ENCODE assay signal across 12 cellular contexts in the genomic region with DNA sequence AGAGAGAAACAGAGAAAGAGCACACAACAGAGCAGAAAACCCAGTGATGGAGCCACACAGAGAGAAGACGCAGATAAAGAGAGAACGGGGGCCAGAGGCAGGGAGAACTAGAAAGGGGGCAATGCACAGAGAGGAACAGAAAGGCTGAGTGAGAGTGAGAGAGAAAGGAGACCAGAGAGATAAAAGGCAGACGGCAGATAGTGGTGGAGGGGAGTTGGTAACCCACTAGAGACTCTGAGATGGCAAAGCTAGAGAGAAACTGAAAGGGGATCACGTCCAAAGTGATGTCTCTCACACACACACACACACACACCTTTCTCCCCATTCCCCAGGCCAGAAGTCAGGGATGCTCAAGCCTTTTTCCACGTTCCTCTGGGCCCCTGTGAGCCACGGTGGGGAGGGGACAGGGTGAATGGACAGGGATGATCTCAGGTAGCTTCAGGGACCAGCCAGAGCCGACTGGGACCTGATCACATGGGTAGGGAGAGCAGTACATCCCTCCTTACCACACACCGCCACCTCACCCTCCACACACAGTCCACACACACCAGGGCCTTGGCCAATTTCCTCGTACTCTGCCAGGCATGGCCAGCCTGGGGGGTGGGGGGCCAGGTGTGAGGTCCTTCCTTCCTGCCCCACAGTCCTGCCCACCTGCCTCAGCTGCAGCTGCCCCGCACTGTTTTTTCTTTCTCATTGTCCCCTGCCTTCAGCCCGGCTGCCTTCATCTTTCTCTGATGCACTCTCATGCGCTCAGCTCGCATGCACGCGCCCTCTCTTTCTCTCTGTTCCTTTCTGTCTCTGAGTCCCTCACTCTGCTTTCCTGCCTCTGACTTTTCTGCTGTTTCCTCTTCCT. TPM values are rescaled to one million over a fixed set of nuclear protein-coding genes. Genes with fewer than 3 reads are reported as not detected.
DNase-seq lines count a peak whose midpoint lies in the region; TF ChIP-seq lines count a peak whose summit lies in the region.
"Had no signal": no experiment of that assay in that cellular context is flagged by ENCODE, and none has a peak within 500 bp of the region (broad histone marks: within the 10 kb centered on the region; RNA-seq: fewer than 3 reads in every experiment).

No MANE protein-coding gene starts in this region.

- peak; percentile 31 for DNase-seq in SIG-M5 treated with dmso at 0.1 percent for 504 hours (lab: John Stamatoyannopoulos, UW; ENCODE audit: unreplicated experiment)
- DNase-seq in SIG-M5 (lab: John Stamatoyannopoulos, UW): no peak
- peak; percentile 11 for DNase-seq in MV-4-11 (lab: John Stamatoyannopoulos, UW)
- DNase-seq in WERI-Rb-1: no peak
- no peak for DNase-seq in neural crest cell (ENCODE audit: low read depth, low spot score)
- DNase-seq in ovary: no peak
- DNase-seq in DMS 273 (lab: John Stamatoyannopoulos, UW; ENCODE audit: unreplicated experiment): no peak
- DNase-seq in uterus: no peak
- DNase-seq: SJCRH30; stimulated activated CD8-positive, alpha-beta memory T cell treated with anti-CD3 and anti-CD28 coated beads, Interleukin-4, amount 100 ng/mL, for 48 hours had no signal

- no peak for TF ChIP-seq EP300 in ovary (IDR thresholded peaks at IDR 0.05)

- intact Hi-C loops in ovary (cut with DNase I) (no loop called here), uterus (cut with DNase I; ENCODE audit: low total_unique reads) (no loop called here)

- no peaks in the 10 kb centered on the region for H3K9me3 Mint-ChIP-seq in neural crest cell

- WGBS in ovary, 3 donors: 39 to 44% (median 43%) methylated on average over 15 of the region's 15 CpGs

- H3K36me3 Mint-ChIP-seq in neural crest cell (ENCODE audit: low read depth): no peaks in the 10 kb centered on the region

- peaks cover 54% of the 10 kb centered on the region for H3K27me3 Mint-ChIP-seq in neural crest cell (ENCODE audit: low read depth)

- H3K27ac ChIP-seq in WERI-Rb-1 (peak overlapping the region; percentile 50), ovary (no peak overlapping the region), uterus (no peak overlapping the region)
- H3K27ac ChIP-seq: breast epithelium, SJCRH30, skin epidermis had no signal

- TF ChIP-seq POLR2A in ovary (IDR thresholded peaks at IDR 0.05): no peak
- no peak for TF ChIP-seq POLR2A in uterus (IDR thresholded peaks at IDR 0.05)

- H3K4me1 ChIP-seq in ovary (ENCODE audit: insufficient read depth) (no peaks in the 10 kb centered on the region), uterus (no peaks in the 10 kb centered on the region)
- H3K4me1 ChIP-seq: breast epithelium, SJCRH30 had no signal

- TF ChIP-seq CTCF in WERI-Rb-1 (IDR thresholded peaks at IDR 0.05; ENCODE audit: low read depth, low read length) (no peak), neural crest cell (conservative IDR thresholded peaks at IDR 0.05) (no peak), ovary (IDR thresholded peaks at IDR 0.05) (no peak), uterus (IDR thresholded peaks at IDR 0.05) (no peak)

- H3K4me3 ChIP-seq in WERI-Rb-1 (ENCODE audit: low read depth, low read length): no peak overlapping the region
- H3K4me3 ChIP-seq in ovary: no peak overlapping the region
- no peak overlapping the region for H3K4me3 ChIP-seq in uterus
- H3K4me3 ChIP-seq: breast epithelium, SJCRH30, skin epidermis had no signal

- no peaks in the 10 kb centered on the region for H3K27me3 ChIP-seq in WERI-Rb-1 (ENCODE audit: insufficient read depth, low read depth, severe bottlenecking)
- no peaks in the 10 kb centered on the region for H3K27me3 ChIP-seq in ovary
- no peaks in the 10 kb centered on the region for H3K27me3 ChIP-seq in uterus

- peak overlapping the region; percentile 16 for H3K27ac Mint-ChIP-seq in neural crest cell (ENCODE audit: unreplicated experiment)

- no peaks in the 10 kb centered on the region for H3K36me3 ChIP-seq in WERI-Rb-1
- no peaks in the 10 kb centered on the region for H3K36me3 ChIP-seq in ovary
- H3K36me3 ChIP-seq in uterus: no peaks in the 10 kb centered on the region
- H3K36me3 ChIP-seq: breast epithelium, SJCRH30 had no signal

- peaks cover 44% of the 10 kb centered on the region for H3K4me1 Mint-ChIP-seq in neural crest cell

- peak overlapping the region; percentile 47 for H3K4me3 Mint-ChIP-seq in neural crest cell

- H3K9me3 ChIP-seq in WERI-Rb-1 (ENCODE audit: severe bottlenecking) (no peaks in the 10 kb centered on the region), ovary (no peaks in the 10 kb centered on the region), uterus (no peaks in the 10 kb centered on the region)
- H3K9me3 ChIP-seq: breast epithelium, SJCRH30 had no signal

RNA-seq across cellular contexts. Expression of a gene that starts 22.5 kb away (rescaled TPM):
- total RNA-seq in neural crest cell (2.3 and 2.5 TPM in 2 replicates), ovary (1 to 10 TPM in 4 of 7 donors, under 1 TPM in 2, not detected in 1; 0.72 to 4.3 (median 1.4) TPM), uterus (1 to 10 TPM in 1 of 4 donors, under 1 TPM in 2, not detected in 1; 0.55 to 3.2 (median 0.77) TPM)
- polyA plus RNA-seq in ovary: 1 to 10 TPM in 1 of 2 donors, under 1 TPM in 1; 0.52 to 1.2 TPM

Comparison
In these comparisons a context has a peak if more than half of its experiments do, and no peak if none do; other contexts are left out.
1. DNase-seq: peak in SIG-M5 treated with dmso at 0.1 percent for 504 hours (single experiment) and MV-4-11 (single experiment); none in SIG-M5 (single experiment), WERI-Rb-1 (single experiment), neural crest cell (single experiment), ovary (0 of 5), DMS 273 (single experiment) and uterus (0 of 2).